Comparison of ENCODE assay signal across 8 cellular contexts in genomic region chr13:30739646-30740642, GRCh38. TPM values are rescaled to one million over a fixed set of nuclear protein-coding genes. Genes with fewer than 3 reads are reported as not detected.
DNase-seq lines count a peak whose midpoint lies in the region; ATAC-seq and TF ChIP-seq lines count a peak whose summit lies in the region.

No MANE protein-coding gene starts in this region.

- H4K20me1 ChIP-seq in IMR-90 (ENCODE audit: insufficient read depth, low read length), result peaks cover 11% of the 10 kb centered on the region; the same call in 1 of the 2 replicates

- no TSS peak for BruUV-seq in IMR-90 (replicated peaks; lab: Mats Ljungman, UMichigan)

- ATAC-seq in GM19452 (IDR thresholded peaks at IDR 0.05; ENCODE audit: unreplicated experiment) (peak; percentile 38), IMR-90 (ENCODE audit: low read depth) (peak; percentile 47)

- peak overlapping the region; percentile 40; the same call in 1 of the 2 replicates for H3K23ac ChIP-seq in IMR-90 (ENCODE audit: low read depth, low read length)

- peaks cover 22% of the 10 kb centered on the region for H3K36me3 Mint-ChIP-seq in activated CD4-positive, alpha-beta T cell treated with anti-CD3 and anti-CD28 coated beads, Interleukin-2, amount 10 ng/mL, durations not matched to agents 7 days and 5 days (ENCODE audit: low read depth)

- H3K36me3 ChIP-seq in IMR-90 (ENCODE audit: control insufficient read depth, insufficient read depth, low read length), result no peaks in the 10 kb centered on the region

- H3K14ac ChIP-seq in IMR-90 (replicated peaks; ENCODE audit: low read depth, low read length), result peak overlapping the region; percentile 46

- H3K9ac ChIP-seq in IMR-90 (ENCODE audit: low read depth, low read length), result peak overlapping the region; percentile 12

- H4K5ac ChIP-seq in IMR-90 (ENCODE audit: low read depth, low read length), result peak overlapping the region; percentile 65

- no peaks in the 10 kb centered on the region for H3K79me1 ChIP-seq in IMR-90 (ENCODE audit: low read depth in 1 of 2, low read length in 2 of 2)

- H3K18ac ChIP-seq in IMR-90 (ENCODE audit: low read depth, low read length), result peak overlapping the region; percentile 38

- POLR2A ChIA-PET in AG04450 (lab: Yijun Ruan, JAX) (interaction anchor here (0.6 to 1.5 kb wide), 8 partner anchors 12 to 333 kb away, joined by 3 to 12 read pairs (median 3); partner anchors contain the start of gene USPL1), IMR-90 (lab: Charles Lee; ENCODE audit: unreplicated experiment) (no interaction called here)
- POLR2A ChIA-PET in activated CD4-positive, alpha-beta T cell treated with anti-CD3 and anti-CD28 coated beads, Interleukin-2, amount 10 ng/mL, durations not matched to agents 7 days and 5 days (lab: Charles Lee), result interaction anchor here (0.6 to 0.8 kb wide), 3 partner anchors 122 to 515 kb away, joined by 3 to 4 read pairs (median 3); partner anchors contain the start of gene USPL1

- H2BK5ac ChIP-seq in IMR-90 (ENCODE audit: low read depth, low read length, poor library complexity, severe bottlenecking), result peak overlapping the region; percentile 74

- H3K4me3 ChIP-seq in AG04450 (ENCODE audit: low read depth, low read length), result peak overlapping the region; percentile 38
- H3K4me3 ChIP-seq in IMR-90 (ENCODE audit: insufficient read depth, low read depth, low read length), result peak overlapping the region; percentile 1; the same call in 1 of the 2 replicates

- peak overlapping the region; percentile 95 for H2BK120ac ChIP-seq in IMR-90 (ENCODE audit: low read depth, low read length)

- TF ChIP-seq CTCF in AG04450 (IDR thresholded peaks at IDR 0.05; ENCODE audit: low read depth, low read length), result no peak
- no peak for TF ChIP-seq CTCF in IMR-90 (conservative IDR thresholded peaks at IDR 0.05; ENCODE audit: low read depth, low read length)

- H3K27ac Mint-ChIP-seq in activated CD4-positive, alpha-beta T cell treated with anti-CD3 and anti-CD28 coated beads, Interleukin-2, amount 10 ng/mL, durations not matched to agents 7 days and 5 days, result peak overlapping the region; percentile 93

- CTCF ChIA-PET in AG04450 (lab: Charles Lee), result interaction anchor here (0.8 kb wide), 1 partner anchor 53 kb away, joined by 3 read pairs; no protein-coding TSS in a partner anchor
- CTCF ChIA-PET in IMR-90 (lab: Yijun Ruan, JAX), result interaction anchor here (0.6 to 1.1 kb wide), 2 partner anchors 53 to 163 kb away, joined by 3 to 9 read pairs; no protein-coding TSS in a partner anchor
- CTCF ChIA-PET in activated CD4-positive, alpha-beta T cell treated with anti-CD3 and anti-CD28 coated beads, Interleukin-2, amount 10 ng/mL, durations not matched to agents 7 days and 5 days (lab: Charles Lee), result interaction anchor here (0.6 to 1.9 kb wide), 10 partner anchors 10 to 366 kb away, joined by 3 to 6 read pairs (median 4); no protein-coding TSS in a partner anchor

- H3K4me1 Mint-ChIP-seq in activated CD4-positive, alpha-beta T cell treated with anti-CD3 and anti-CD28 coated beads, Interleukin-2, amount 10 ng/mL, durations not matched to agents 7 days and 5 days, result peaks cover 86% of the 10 kb centered on the region

- H4K8ac ChIP-seq in IMR-90 (ENCODE audit: low read depth in 2 of 2, low read length in 2 of 2), result peak overlapping the region; percentile 6 to 67

- intact Hi-C loops in IMR-90 (cut with micrococcal nuclease), result loop anchor here (5.0 kb wide), 1 partner anchor 52 kb away; no protein-coding TSS in a partner anchor

- H2BK15ac ChIP-seq in IMR-90 (ENCODE audit: low read depth, low read length), result peak overlapping the region; percentile 68; the same call in 2 of the 3 replicates

- no peak for TF ChIP-seq RAD21 in IMR-90 (IDR thresholded peaks at IDR 0.05; ENCODE audit: low read length)

- H3K27me3 ChIP-seq in AG04450 (ENCODE audit: control insufficient read depth, insufficient read depth, low read length) (peaks cover 3% of the 10 kb centered on the region), IMR-90 (ENCODE audit: control insufficient read depth, insufficient read depth, low read length) (peaks cover 9% of the 10 kb centered on the region)

- dilution Hi-C loops in IMR-90 (cut with HindIII; ENCODE audit: low sequenced_read_pairs, unreplicated experiment), result no loop called here

- peak overlapping the region; percentile 58 for H2AK9ac ChIP-seq in IMR-90 (replicated peaks; ENCODE audit: low read depth, low read length, poor library complexity)

- H3K27me3 Mint-ChIP-seq in activated CD4-positive, alpha-beta T cell treated with anti-CD3 and anti-CD28 coated beads, Interleukin-2, amount 10 ng/mL, durations not matched to agents 7 days and 5 days, result no peaks in the 10 kb centered on the region

- H3K56ac ChIP-seq in IMR-90 (ENCODE audit: extremely low read depth, insufficient read depth, low read length), result peak overlapping the region; percentile 26; the same call in 1 of the 2 replicates

- H3K9me3 ChIP-seq in AG04450 (ENCODE audit: control insufficient read depth, insufficient read depth, low read length), result no peaks in the 10 kb centered on the region
- no peaks in the 10 kb centered on the region for H3K9me3 ChIP-seq in IMR-90 (ENCODE audit: control insufficient read depth, insufficient read depth, low read length)

- peak overlapping the region; percentile 91 for H3K27ac ChIP-seq in AG04450 (ENCODE audit: low read depth, low read length)
- peak overlapping the region; percentile 63 for H3K27ac ChIP-seq in IMR-90 (ENCODE audit: insufficient read depth, low read length)

- DNase-seq in AG04450 (ENCODE audit: low read depth, low spot score), result peak; percentile 86
- DNase-seq in IMR-90, result peak; percentile 95
- DNase-seq in activated CD4-positive, alpha-beta T cell treated with anti-CD3 and anti-CD28 coated beads, Interleukin-2, amount 10 ng/mL, durations not matched to agents 7 days and 5 days, result peak; percentile 69
- peak; percentile 41 for DNase-seq in effector CD4-positive, alpha-beta T cell
- peak; percentile 39 to 45 for DNase-seq in stimulated activated CD4-positive, alpha-beta T cell treated with anti-CD3 and anti-CD28 coated beads, Interleukin-12 subunit alpha, Interleukin-12 subunit beta, amount 100 ng/mL, for 24 hours (ENCODE audit: low read depth in 2 of 2)
- no peak for DNase-seq in iPS-NIHi7 (ENCODE audit: extremely low spot score)
- no peak for DNase-seq in D341Med (ENCODE audit: low spot score)

- H3K9me1 ChIP-seq in IMR-90 (ENCODE audit: insufficient read depth, low read length), result peaks cover 22% of the 10 kb centered on the region

- peak overlapping the region; percentile 96 for H2BK20ac ChIP-seq in IMR-90 (ENCODE audit: low read depth, low read length)

- peak overlapping the region; percentile 75 for H3K4me3 Mint-ChIP-seq in activated CD4-positive, alpha-beta T cell treated with anti-CD3 and anti-CD28 coated beads, Interleukin-2, amount 10 ng/mL, durations not matched to agents 7 days and 5 days

- H3K4me2 ChIP-seq in IMR-90 (ENCODE audit: low read depth, low read length), result peak overlapping the region; percentile 63

- no peaks in the 10 kb centered on the region for H3K9me3 Mint-ChIP-seq in activated CD4-positive, alpha-beta T cell treated with anti-CD3 and anti-CD28 coated beads, Interleukin-2, amount 10 ng/mL, durations not matched to agents 7 days and 5 days

- TF ChIP-seq POLR2A in IMR-90 (IDR thresholded peaks at IDR 0.05; ENCODE audit: low read depth, low read length), result no peak

- peak overlapping the region; percentile 37 for H2AFZ ChIP-seq in IMR-90 (replicated peaks; ENCODE audit: low read length, poor library complexity)

- peak overlapping the region; percentile 86 for H4K91ac ChIP-seq in IMR-90 (ENCODE audit: insufficient read depth, low read depth, low read length)

- peaks cover 28% of the 10 kb centered on the region for H3K4me1 ChIP-seq in IMR-90 (ENCODE audit: control insufficient read depth, insufficient read depth, low read length)

- H2AK5ac ChIP-seq in IMR-90 (ENCODE audit: low read depth, low read length), result peak overlapping the region; percentile 76

- H3K4ac ChIP-seq in IMR-90 (ENCODE audit: low read depth, low read length), result peak overlapping the region; percentile 81

- in situ Hi-C loops in IMR-90 (cut with MboI; ENCODE audit: low sequenced_read_pairs), result no loop called here

- no CpG with 5 or more reads among the region's 15 CpGs for WGBS in IMR-90 (ENCODE audit: extremely low coverage in 2 of 2, insufficient read length in 1 of 2), 2 experiments

TF ChIP-seq in IMR-90, 13 proteins besides CTCF, POLR2A, EP300 and RAD21 (continues in another document):
- TF ChIP-seq RFX5 (IDR thresholded peaks at IDR 0.05; ENCODE audit: low read depth, low read length) (no peak), CHD1 (IDR thresholded peaks at IDR 0.05; ENCODE audit: low read depth, low read length) (no peak), SMC3 (IDR thresholded peaks at IDR 0.05; ENCODE audit: low read depth, low read length) (no peak), NFE2L2 (IDR thresholded peaks at IDR 0.05; ENCODE audit: low read depth, low read length) (no peak), BHLHE40 (IDR thresholded peaks at IDR 0.05; ENCODE audit: low read depth, low read length) (0 out of 2 replicates have a peak, but pooled peaks have one; percentile 23), ELK1 (IDR thresholded peaks at IDR 0.05; ENCODE audit: borderline replicate concordance, low read depth, low read length) (no peak), CEBPB (IDR thresholded peaks at IDR 0.05; ENCODE audit: low read depth, low read length) (peak; percentile 93)

RNA-seq across cellular contexts. Expression of gene ALOX5AP, which starts 4.6 kb away (rescaled TPM):
- polyA plus RNA-seq in AG04450 (2011; rRNA removed), result 5.2 and 6.4 TPM in 2 replicates
- polyA minus RNA-seq in AG04450 (2011; rRNA and poly(A)+ RNA removed), result 0.78 and 2.5 TPM in 2 replicates
- 0.28 TPM in 1 of 2 replicates, not detected in the other for total RNA-seq in IMR-90 (2012; rRNA removed)
- 0.62 and 0.63 TPM in 2 replicates for polyA plus RNA-seq in IMR-90 (2012; rRNA removed)
- 0.30 and 0.45 TPM in 2 replicates for polyA plus RNA-seq in IMR-90 (2012; cell fraction: cytosol; rRNA removed)
- 0.53 TPM in 1 of 2 replicates, not detected in the other for polyA plus RNA-seq in IMR-90 (2012; cell fraction: nucleus; rRNA removed; ENCODE audit: low replicate concordance)
- total RNA-seq in activated CD4-positive, alpha-beta T cell treated with anti-CD3 and anti-CD28 coated beads, Interleukin-2, amount 10 ng/mL, durations not matched to agents 7 days and 5 days, result 10 to 100 TPM; 66.4 to 88.7 TPM

Comparison
In these comparisons a context has a peak if more than half of its experiments do, and no peak if none do; other contexts are left out.
1. DNase-seq: peak in AG04450 (single experiment), IMR-90 (single experiment), activated CD4-positive, alpha-beta T cell treated with anti-CD3 and anti-CD28 coated beads, Interleukin-2, amount 10 ng/mL, durations not matched to agents 7 days and 5 days (single experiment), effector CD4-positive, alpha-beta T cell (single experiment) and stimulated activated CD4-positive, alpha-beta T cell treated with anti-CD3 and anti-CD28 coated beads, Interleukin-12 subunit alpha, Interleukin-12 subunit beta, amount 100 ng/mL, for 24 hours (2 of 2); none in iPS-NIHi7 (single experiment) and D341Med (single experiment).
2. RNA of gene ALOX5AP, which starts 4.6 kb away (total RNA-seq): 66.4 to 88.7 TPM in activated CD4-positive, alpha-beta T cell treated with anti-CD3 and anti-CD28 coated beads, Interleukin-2, amount 10 ng/mL, durations not matched to agents 7 days and 5 days; 0.28 TPM in IMR-90; every median in the first group is over 10 times any median in the second.